ENCODE assay signal across 33 cellular contexts in genomic region chr20:17510548-17510947, GRCh38. TPM values are rescaled to one million over a fixed set of nuclear protein-coding genes. Genes with fewer than 3 reads are reported as not detected.
"Had no signal": no experiment of that assay in that cellular context is flagged by ENCODE, and none has a peak within 500 bp of the region (broad histone marks: within the 10 kb centered on the region; RNA-seq: fewer than 3 reads in every experiment).

No MANE protein-coding gene starts in this region.

- H3K27ac ChIP-seq: adrenal gland, body of pancreas, brain microvascular endothelial cell, breast epithelium, VCaP had no signal

- H3K9me3 ChIP-seq: adrenal gland, body of pancreas, breast epithelium had no signal

- H3K4me1 ChIP-seq: breast epithelium had no signal

- H3K36me3 Mint-ChIP-seq: activated CD4-positive, alpha-beta memory T cell treated with anti-CD3 and anti-CD28 coated beads for 36 hours; activated naive CD4-positive, alpha-beta T cell treated with anti-CD3 and anti-CD28 coated beads, Interleukin-2, amount 50 U/mL, for 72 hours; activated naive CD8-positive, alpha-beta T cell treated with anti-CD3 and anti-CD28 coated beads for 36 hours; T-cell had no signal

- H3K9me3 Mint-ChIP-seq: activated B cell treated with CpG ODN at 0.5 μM for 24 hours; activated CD4-positive, alpha-beta memory T cell treated with anti-CD3 and anti-CD28 coated beads for 36 hours; activated CD8-positive, alpha-beta T cell treated with anti-CD3 and anti-CD28 coated beads for 36 hours; activated naive CD4-positive, alpha-beta T cell treated with anti-CD3 and anti-CD28 coated beads for 36 hours; activated naive CD4-positive, alpha-beta T cell treated with anti-CD3 and anti-CD28 coated beads, Interleukin-2, amount 50 U/mL, for 72 hours; activated naive CD8-positive, alpha-beta T cell treated with anti-CD3 and anti-CD28 coated beads for 36 hours; activated T-cell treated with anti-CD3 and anti-CD28 coated beads, Interleukin-2, amount 50 U/mL, for 4 hours; activated T-cell treated with anti-CD3 and anti-CD28 coated beads, Interleukin-2, amount 50 U/mL, for 72 hours; activated T-helper 1 cell treated with anti-CD3 and anti-CD28 coated beads, Interleukin-12 subunit alpha, Interleukin-12 subunit beta, Interleukin-2, Interleukin-4 antibody, amounts not matched to agents 30 ng/mL and 10 ng/mL and 1 ng/mL, durations not matched to agents 14 hours and 24 hours and 36 hours; activated T-helper 17 cell treated with anti-CD3 and anti-CD28 coated beads, Interleukin-2, amount 50 U/mL, for 72 hours; T-cell; T-helper 2 cell treated with Interferon-gamma antibody and Interleukin-4, amounts not matched to agents 5 μg/mL and 100 μg/mL, for 36 hours had no signal

- ATAC-seq: activated naive CD4-positive, alpha-beta T cell treated with anti-CD3 and anti-CD28 coated beads, Interleukin-2, amount 50 U/mL, for 72 hours; activated T-cell treated with anti-CD3 and anti-CD28 coated beads, Interleukin-2, amount 50 U/mL, for 72 hours; body of pancreas; T-cell had no signal

- H3K27me3 Mint-ChIP-seq: activated CD4-positive, alpha-beta memory T cell treated with anti-CD3 and anti-CD28 coated beads for 36 hours; activated CD4-positive, alpha-beta T cell treated with anti-CD3 and anti-CD28 coated beads, Interleukin-2, amount 10 ng/mL, durations not matched to agents 24 days and 14 days; activated T-helper 17 cell treated with anti-CD3 and anti-CD28 coated beads, Interleukin-2, amount 50 U/mL, for 72 hours; T-cell had no signal

- H3K4me3 Mint-ChIP-seq: activated B cell treated with CpG ODN at 0.5 μM for 24 hours; activated CD4-positive, alpha-beta memory T cell treated with anti-CD3 and anti-CD28 coated beads for 36 hours; activated CD4-positive, alpha-beta T cell treated with anti-CD3 and anti-CD28 coated beads, Interleukin-2, amount 10 ng/mL, durations not matched to agents 24 days and 14 days; activated CD8-positive, alpha-beta T cell treated with anti-CD3 and anti-CD28 coated beads for 36 hours; activated naive CD4-positive, alpha-beta T cell treated with anti-CD3 and anti-CD28 coated beads for 36 hours; activated naive CD8-positive, alpha-beta T cell treated with anti-CD3 and anti-CD28 coated beads for 36 hours; activated T-cell treated with anti-CD3 and anti-CD28 coated beads, Interleukin-2, amount 50 U/mL, for 4 hours; activated T-cell treated with anti-CD3 and anti-CD28 coated beads, Interleukin-2, amount 50 U/mL, for 72 hours; activated T-helper 1 cell treated with anti-CD3 and anti-CD28 coated beads, Interleukin-12 subunit alpha, Interleukin-12 subunit beta, Interleukin-2, Interleukin-4 antibody, amounts not matched to agents 30 ng/mL and 10 ng/mL and 1 ng/mL, durations not matched to agents 14 hours and 24 hours and 36 hours; activated T-helper 17 cell treated with anti-CD3 and anti-CD28 coated beads, Interleukin-2, amount 50 U/mL, for 72 hours; T-cell had no signal

- H3K4me3 ChIP-seq: adrenal gland, body of pancreas, breast epithelium had no signal

- H3K36me3 ChIP-seq: adrenal gland, brain microvascular endothelial cell, breast epithelium had no signal

- DNase-seq: activated B cell treated with CpG ODN at 0.5 μM for 24 hours; activated CD4-positive, alpha-beta memory T cell treated with anti-CD3 and anti-CD28 coated beads for 36 hours; activated CD4-positive, alpha-beta T cell treated with anti-CD3 and anti-CD28 coated beads for 4 hours; activated CD4-positive, alpha-beta T cell treated with anti-CD3 and anti-CD28 coated beads, Interleukin-2, amount 10 ng/mL, durations not matched to agents 24 days and 14 days; activated CD4-positive, alpha-beta T cell treated with anti-CD3 and anti-CD28 coated beads, Interleukin-2, amount 50 U/mL, for 1 hour; activated CD4-positive, alpha-beta T cell treated with anti-CD3 and anti-CD28 coated beads, Interleukin-2, amount 50 U/mL, for 4 hours; activated CD4-positive, CD25-positive, alpha-beta regulatory T cell treated with anti-CD3 and anti-CD28 coated beads, Interleukin-2, amount 50 U/mL, for 72 hours; activated CD8-positive, alpha-beta memory T cell treated with anti-CD3 and anti-CD28 coated beads, Interleukin-2, amount 50 U/mL, for 4 hours; activated CD8-positive, alpha-beta T cell treated with anti-CD3 and anti-CD28 coated beads for 36 hours; activated gamma-delta T cell treated with Interleukin-2 at 50 U/mL for 16 hours; activated naive CD4-positive, alpha-beta T cell; activated naive CD4-positive, alpha-beta T cell treated with anti-CD3 and anti-CD28 coated beads for 36 hours; activated naive CD4-positive, alpha-beta T cell treated with anti-CD3 and anti-CD28 coated beads, Interleukin-2, amount 50 U/mL, for 16 hours; activated naive CD8-positive, alpha-beta T cell treated with anti-CD3 and anti-CD28 coated beads for 36 hours; activated T-cell treated with anti-CD3 and anti-CD28 coated beads for 4 hours; activated T-cell treated with anti-CD3 and anti-CD28 coated beads, Interleukin-2, amount 50 U/mL, for 1 hour; activated T-cell treated with anti-CD3 and anti-CD28 coated beads, Interleukin-2, amount 50 U/mL, for 4 hours; activated T-cell treated with anti-CD3 and anti-CD28 coated beads, Interleukin-2, amount 50 U/mL, for 72 hours; adrenal gland; amniotic stem cell; aorta; body of pancreas; brain microvascular endothelial cell; central memory CD4-positive, alpha-beta T cell; T-cell; T-helper 2 cell; T-helper 9 cell had no signal

- H3K27ac Mint-ChIP-seq: activated B cell treated with CpG ODN at 0.5 μM for 24 hours; activated CD4-positive, alpha-beta memory T cell treated with anti-CD3 and anti-CD28 coated beads for 36 hours; activated CD4-positive, alpha-beta T cell treated with anti-CD3 and anti-CD28 coated beads, Interleukin-2, amount 10 ng/mL, durations not matched to agents 24 days and 14 days; activated CD8-positive, alpha-beta T cell treated with anti-CD3 and anti-CD28 coated beads for 36 hours; activated naive CD4-positive, alpha-beta T cell treated with anti-CD3 and anti-CD28 coated beads for 36 hours; activated naive CD4-positive, alpha-beta T cell treated with anti-CD3 and anti-CD28 coated beads, Interleukin-2, amount 50 U/mL, for 72 hours; activated naive CD8-positive, alpha-beta T cell treated with anti-CD3 and anti-CD28 coated beads for 36 hours; activated T-cell treated with anti-CD3 and anti-CD28 coated beads, Interleukin-2, amount 50 U/mL, for 72 hours; activated T-helper 1 cell treated with anti-CD3 and anti-CD28 coated beads, Interleukin-12 subunit alpha, Interleukin-12 subunit beta, Interleukin-2, Interleukin-4 antibody, amounts not matched to agents 30 ng/mL and 10 ng/mL and 1 ng/mL, durations not matched to agents 14 hours and 24 hours and 36 hours; activated T-helper 17 cell treated with anti-CD3 and anti-CD28 coated beads, Interleukin-2, amount 50 U/mL, for 72 hours; T-cell; T-helper 2 cell treated with Interferon-gamma antibody and Interleukin-4, amounts not matched to agents 5 μg/mL and 100 μg/mL, for 36 hours had no signal

- H3K27me3 ChIP-seq: adrenal gland, body of pancreas, brain microvascular endothelial cell, breast epithelium had no signal

RNA-seq across cellular contexts. Expression of gene BFSP1, which starts 20.6 kb away (rescaled TPM):
- total RNA-seq: activated B cell treated with CpG ODN at 0.5 μM for 24 hours had no signal
